ENCODE assay signal across 8 cellular contexts in genomic region chr6:157822221-157823000, GRCh38. TPM values are rescaled to one million over a fixed set of nuclear protein-coding genes. Genes with fewer than 3 reads are reported as not detected.
DNase-seq lines count a peak whose midpoint lies in the region; ATAC-seq and TF ChIP-seq lines count a peak whose summit lies in the region.

No MANE protein-coding gene starts in this region.

- peak overlapping the region; percentile 48 for H3K4me3 ChIP-seq in GM06990 (replicated peaks; ENCODE audit: low read depth, low read length)

- intact Hi-C loops in activated T-helper 1 cell treated with anti-CD3 and anti-CD28 coated beads, Interleukin-12 subunit alpha, Interleukin-12 subunit beta, Interleukin-2, Interleukin-4 antibody, amounts not matched to agents 30 ng/mL and 10 ng/mL and 1 ng/mL, durations not matched to agents 14 hours and 24 hours and 36 hours (cut with micrococcal nuclease) = no loop called here
- intact Hi-C loops in head of caudate nucleus (cut with DNase I) = loop anchor here (5.0 to 10.0 kb wide), 2 partner anchors 52 to 65 kb away; no protein-coding TSS in a partner anchor
- intact Hi-C loops in posterior cingulate gyrus (cut with DNase I) = loop anchor here (5.0 kb wide), 3 partner anchors 50 to 75 kb away; no protein-coding TSS in a partner anchor

- TF ChIP-seq CTCF in GM06990 (IDR thresholded peaks at IDR 0.05; ENCODE audit: insufficient read depth, low read length, poor library complexity, severe bottlenecking) = no peak

- H3K9me3 Mint-ChIP-seq in activated T-helper 1 cell treated with anti-CD3 and anti-CD28 coated beads, Interleukin-12 subunit alpha, Interleukin-12 subunit beta, Interleukin-2, Interleukin-4 antibody, amounts not matched to agents 30 ng/mL and 10 ng/mL and 1 ng/mL, durations not matched to agents 14 hours and 24 hours and 36 hours = no peaks in the 10 kb centered on the region

- ATAC-seq in HG03139 (IDR thresholded peaks at IDR 0.05; ENCODE audit: unreplicated experiment) = peak; percentile 1

- H3K36me3 Mint-ChIP-seq in activated T-helper 1 cell treated with anti-CD3 and anti-CD28 coated beads, Interleukin-12 subunit alpha, Interleukin-12 subunit beta, Interleukin-2, Interleukin-4 antibody, amounts not matched to agents 30 ng/mL and 10 ng/mL and 1 ng/mL, durations not matched to agents 14 hours and 24 hours and 36 hours (ENCODE audit: low read depth) = peaks cover 8% of the 10 kb centered on the region

- H3K27ac Mint-ChIP-seq in activated T-helper 1 cell treated with anti-CD3 and anti-CD28 coated beads, Interleukin-12 subunit alpha, Interleukin-12 subunit beta, Interleukin-2, Interleukin-4 antibody, amounts not matched to agents 30 ng/mL and 10 ng/mL and 1 ng/mL, durations not matched to agents 14 hours and 24 hours and 36 hours = peak overlapping the region; percentile 74

- peaks cover 48% of the 10 kb centered on the region for H3K4me1 Mint-ChIP-seq in activated T-helper 1 cell treated with anti-CD3 and anti-CD28 coated beads, Interleukin-12 subunit alpha, Interleukin-12 subunit beta, Interleukin-2, Interleukin-4 antibody, amounts not matched to agents 30 ng/mL and 10 ng/mL and 1 ng/mL, durations not matched to agents 14 hours and 24 hours and 36 hours (ENCODE audit: low read depth)

- no peaks in the 10 kb centered on the region for H3K36me3 ChIP-seq in GM06990 (ENCODE audit: control insufficient read depth, insufficient read depth, low read length)

- no peaks in the 10 kb centered on the region; the same call in 1 of the 2 replicates for H3K27me3 ChIP-seq in GM06990 (replicated peaks; ENCODE audit: control insufficient read depth, insufficient read depth, low read length)

- H3K4me3 Mint-ChIP-seq in activated T-helper 1 cell treated with anti-CD3 and anti-CD28 coated beads, Interleukin-12 subunit alpha, Interleukin-12 subunit beta, Interleukin-2, Interleukin-4 antibody, amounts not matched to agents 30 ng/mL and 10 ng/mL and 1 ng/mL, durations not matched to agents 14 hours and 24 hours and 36 hours = peak overlapping the region; percentile 64

- peaks cover 43% of the 10 kb centered on the region for H3K27me3 Mint-ChIP-seq in activated T-helper 1 cell treated with anti-CD3 and anti-CD28 coated beads, Interleukin-12 subunit alpha, Interleukin-12 subunit beta, Interleukin-2, Interleukin-4 antibody, amounts not matched to agents 30 ng/mL and 10 ng/mL and 1 ng/mL, durations not matched to agents 14 hours and 24 hours and 36 hours (ENCODE audit: insufficient read depth)

- DNase-seq in GM06990 (ENCODE audit: extremely low read depth, insufficient read length) (no peak), head of caudate nucleus (peak in 36 of 42 donors; percentile 19 to 74 (median 41)), posterior cingulate gyrus (peak in 7 of 10 donors; percentile 15 to 88 (median 30)), SIG-M5 treated with dmso at 0.1 percent for 504 hours (lab: John Stamatoyannopoulos, UW; ENCODE audit: unreplicated experiment) (no peak), epidermal melanocyte (ENCODE audit: insufficient read length, low spot score) (no peak), GM19238 (ENCODE audit: insufficient read length, low spot score) (no peak)
- DNase-seq in activated T-helper 1 cell treated with anti-CD3 and anti-CD28 coated beads, Interleukin-12 subunit alpha, Interleukin-12 subunit beta, Interleukin-2, Interleukin-4 antibody, amounts not matched to agents 30 ng/mL and 10 ng/mL and 1 ng/mL, durations not matched to agents 14 hours and 24 hours and 36 hours (ENCODE audit: low spot score) = no peak

RNA-seq across cellular contexts. Expression of gene SNX9, which starts 0.6 kb away (rescaled TPM):
- total RNA-seq in activated T-helper 1 cell treated with anti-CD3 and anti-CD28 coated beads, Interleukin-12 subunit alpha, Interleukin-12 subunit beta, Interleukin-2, Interleukin-4 antibody, amounts not matched to agents 30 ng/mL and 10 ng/mL and 1 ng/mL, durations not matched to agents 14 hours and 24 hours and 36 hours = 53.4 TPM in 2 replicates

Comparison
In these comparisons a context has a peak if more than half of its experiments do, and no peak if none do; other contexts are left out.
1. DNase-seq: peak in head of caudate nucleus (36 of 42) and posterior cingulate gyrus (7 of 10); none in GM06990 (single experiment), activated T-helper 1 cell treated with anti-CD3 and anti-CD28 coated beads, Interleukin-12 subunit alpha, Interleukin-12 subunit beta, Interleukin-2, Interleukin-4 antibody, amounts not matched to agents 30 ng/mL and 10 ng/mL and 1 ng/mL, durations not matched to agents 14 hours and 24 hours and 36 hours (single experiment), SIG-M5 treated with dmso at 0.1 percent for 504 hours (single experiment), epidermal melanocyte (single experiment) and GM19238 (single experiment).